27 cellular contexts compared by ENCODE assay signal in genomic region chr18:60339018-60339417, GRCh38. TPM values are rescaled to one million over a fixed set of nuclear protein-coding genes. Genes with fewer than 3 reads are reported as not detected.
"Had no signal": no experiment of that assay in that cellular context is flagged by ENCODE, and none has a peak within 500 bp of the region (broad histone marks: within the 10 kb centered on the region; RNA-seq: fewer than 3 reads in every experiment).

No MANE protein-coding gene starts in this region.

- H3K4me3 Mint-ChIP-seq: immature natural killer cell; natural killer cell treated with Interleukin-12 subunit alpha and Interleukin-12 subunit beta and Interleukin-15 and Interleukin-18, amount 100 ng/mL, for 72 hours; neural progenitor cell had no signal

- H3K9me3 ChIP-seq: pancreas, stomach, thoracic aorta, transverse colon had no signal

- H3K36me3 Mint-ChIP-seq: neural progenitor cell had no signal

- H3K79me2 ChIP-seq: hepatocyte had no signal

- DNase-seq: effector CD4-positive, alpha-beta T cell; foreskin melanocyte; head of caudate nucleus; immature natural killer cell; left colon; left ventricle myocardium superior; mesenchymal stem cell; midbrain; nucleus accumbens; pancreas; right cardiac atrium; small intestine; stimulated activated CD4-positive, alpha-beta T cell treated with anti-CD3 and anti-CD28 coated beads, Interleukin-12 subunit alpha, Interleukin-12 subunit beta, amount 100 ng/mL, for 4 hours; stimulated activated naive CD4-positive, alpha-beta T cell; stomach; substantia nigra; transverse colon had no signal

- H3K27ac Mint-ChIP-seq: immature natural killer cell; natural killer cell treated with Interleukin-12 subunit alpha and Interleukin-12 subunit beta and Interleukin-15 and Interleukin-18, amount 100 ng/mL, for 72 hours; neural progenitor cell; progenitor cell of endocrine pancreas had no signal

- ATAC-seq: left colon; left ventricle myocardium superior; natural killer cell treated with Interleukin-12 subunit alpha and Interleukin-12 subunit beta and Interleukin-15 and Interleukin-18, amount 100 ng/mL, for 72 hours; pancreas; right cardiac atrium had no signal

- H3K4me3 ChIP-seq: coronary artery, hepatocyte, lung, neural progenitor cell, pancreas, stomach, thoracic aorta, transverse colon had no signal

- H2AFZ ChIP-seq: hepatocyte, neural progenitor cell had no signal

- H3K27ac ChIP-seq: coronary artery, hepatocyte, neural progenitor cell, pancreas, stomach, thoracic aorta, transverse colon had no signal

- H3K27me3 ChIP-seq: hepatocyte, neural progenitor cell, pancreas, stomach, transverse colon had no signal

- H3K4me1 ChIP-seq: pancreas, stomach, transverse colon had no signal

- H3K4me2 ChIP-seq: hepatocyte, neural progenitor cell had no signal

- H3K4me1 Mint-ChIP-seq: immature natural killer cell, neural progenitor cell had no signal

- H3K36me3 ChIP-seq: pancreas, stomach, thoracic aorta, transverse colon had no signal

- H3K9me3 Mint-ChIP-seq: neural progenitor cell had no signal

- H3K27me3 Mint-ChIP-seq: natural killer cell treated with Interleukin-12 subunit alpha and Interleukin-12 subunit beta and Interleukin-15 and Interleukin-18, amount 100 ng/mL, for 72 hours; progenitor cell of endocrine pancreas had no signal

RNA-seq across cellular contexts. Expression of gene MC4R, which starts 33.6 kb away (rescaled TPM):
- total RNA-seq: dermis microvascular lymphatic vessel endothelial cell; hepatocyte; left colon; left ventricle myocardium superior; natural killer cell treated with Interleukin-12 subunit alpha and Interleukin-12 subunit beta and Interleukin-15 and Interleukin-18, amount 100 ng/mL, for 72 hours; pancreas; progenitor cell of endocrine pancreas; right cardiac atrium; thoracic aorta; transverse colon; ureter had no signal
- polyA plus RNA-seq: esophagus, hepatocyte, immature natural killer cell, right cardiac atrium, small intestine, stomach had no signal
